23 cellular contexts compared by ENCODE assay signal in genomic region chr16:48955791-48956190, GRCh38.
"Had no signal": no experiment of that assay in that cellular context is flagged by ENCODE, and none has a peak within 500 bp of the region (broad histone marks: within the 10 kb centered on the region; RNA-seq: fewer than 3 reads in every experiment).

No MANE protein-coding gene starts in this region.

- H3K9me3 ChIP-seq: psoas muscle, sigmoid colon, testis, tibial nerve, upper lobe of right lung, vagina had no signal

- ATAC-seq: naive thymus-derived CD4-positive, alpha-beta T cell; psoas muscle; stimulated activated naive B cell treated with anti-CD40 and anti-IgM and Interleukin-4, amounts not matched to agents 10 μg/mL and 1 μg/mL and 100 μg/mL, for 72 hours; stimulated activated naive CD8-positive, alpha-beta T cell treated with anti-CD3 and anti-CD28 coated beads, Interleukin-15, amount 100 ng/mL, for 72 hours; upper lobe of right lung had no signal

- H3K27me3 ChIP-seq: sigmoid colon, testis, tibial nerve, upper lobe of right lung, vagina had no signal

- H3K4me1 ChIP-seq: psoas muscle, testis, tibial nerve, upper lobe of right lung, vagina had no signal

- H3K4me3 ChIP-seq: dorsolateral prefrontal cortex, psoas muscle, sigmoid colon, skin epidermis, testis, tibial nerve, upper lobe of right lung, vagina had no signal

- DNase-seq: cortex of kidney; dorsolateral prefrontal cortex; effector CD8-positive, alpha-beta T cell; foreskin melanocyte; head of caudate nucleus; hypothalamus; islet precursor cell; mammary epithelial cell; naive thymus-derived CD4-positive, alpha-beta T cell; nephron progenitor cell; psoas muscle; retina; sigmoid colon; stimulated activated CD4-positive, alpha-beta T cell treated with anti-CD3 and anti-CD28 coated beads, Interleukin-2, amount 100 ng/mL, for 24 hours; stimulated activated CD4-positive, alpha-beta T cell treated with anti-CD3 and anti-CD28 coated beads, Interleukin-4, amount 100 ng/mL, for 4 hours; stimulated activated naive B cell treated with anti-CD40 and anti-IgM and Interleukin-4, amounts not matched to agents 10 μg/mL and 1 μg/mL and 100 μg/mL, for 72 hours; stimulated activated naive CD8-positive, alpha-beta T cell treated with anti-CD3 and anti-CD28 coated beads, Interleukin-15, amount 100 ng/mL, for 72 hours; testis; upper lobe of right lung had no signal

- H3K27ac ChIP-seq: dorsolateral prefrontal cortex, parathyroid adenoma, psoas muscle, sigmoid colon, skin epidermis, testis, tibial nerve, upper lobe of right lung, vagina had no signal

- H3K36me3 ChIP-seq: sigmoid colon, tibial nerve, upper lobe of right lung, vagina had no signal

- H3K9ac ChIP-seq: parathyroid adenoma had no signal
